13 cellular contexts compared by ENCODE assay signal in the genomic region with DNA sequence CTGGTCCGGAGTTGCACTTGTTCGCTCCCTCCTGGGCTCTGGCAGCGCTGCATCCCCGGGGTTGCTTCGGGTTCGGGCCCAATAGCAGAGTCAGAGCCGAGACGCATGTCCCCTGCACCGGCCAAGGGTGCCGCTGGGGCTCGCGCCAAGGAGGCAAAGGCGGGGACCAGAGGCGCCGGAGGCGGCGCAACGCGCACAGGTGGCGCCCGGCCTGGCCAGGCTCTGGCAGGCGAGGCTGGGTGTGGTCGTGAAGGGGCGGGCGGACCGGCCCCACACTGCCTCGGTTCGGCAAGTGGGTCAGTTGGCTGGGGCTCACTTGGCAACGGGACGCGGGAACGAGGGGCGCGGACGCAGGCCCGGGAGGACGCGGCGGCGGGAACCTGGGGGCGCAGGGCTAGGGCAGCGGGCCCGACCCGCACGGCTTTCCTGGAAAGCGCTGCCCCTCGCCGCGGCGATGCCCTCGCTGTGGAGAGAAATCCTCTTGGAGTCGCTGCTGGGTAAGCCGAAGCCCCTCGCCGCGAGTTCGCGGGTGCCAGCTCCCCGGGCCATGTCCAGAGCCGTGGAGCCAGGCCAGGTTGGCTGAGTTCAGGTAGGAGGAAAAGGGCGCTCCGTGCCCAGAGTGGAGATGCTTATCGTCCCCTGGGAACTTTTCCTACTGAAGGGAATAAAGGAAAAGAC. TPM values are rescaled to one million over a fixed set of nuclear protein-coding genes. Genes with fewer than 3 reads are reported as not detected.
DNase-seq lines count a peak whose midpoint lies in the region; ATAC-seq and TF ChIP-seq lines count a peak whose summit lies in the region.
"Had no signal": no experiment of that assay in that cellular context is flagged by ENCODE, and none has a peak within 500 bp of the region (broad histone marks: within the 10 kb centered on the region; RNA-seq: fewer than 3 reads in every experiment).

A gene (plus strand): TSS at position 300 of the 678 bp plus-strand sequence. CDS start 155 bp downstream, at position 455.

- peaks cover 20% of the 10 kb centered on the region for H3K27me3 ChIP-seq in RWPE2 (ENCODE audit: insufficient read depth, poor library complexity, severe bottlenecking)
- H3K27me3 ChIP-seq: body of pancreas had no signal

- peaks cover 10% of the 10 kb centered on the region for H3K27me3 Mint-ChIP-seq in glutamatergic neuron (ENCODE audit: unreplicated experiment)

- H3K9me3 Mint-ChIP-seq in glutamatergic neuron (ENCODE audit: unreplicated experiment) = peaks cover 2% of the 10 kb centered on the region

- peaks cover 6% of the 10 kb centered on the region for H3K36me3 Mint-ChIP-seq in glutamatergic neuron (ENCODE audit: unreplicated experiment)

- no peaks in the 10 kb centered on the region for H3K36me3 ChIP-seq in RWPE2 (ENCODE audit: low read depth)

- TF ChIP-seq CTCF in RWPE2 (IDR thresholded peaks at IDR 0.05; ENCODE audit: poor library complexity, severe bottlenecking) (peak; percentile 8), glutamatergic neuron (IDR thresholded peaks at IDR 0.05; ENCODE audit: partially characterized antibody, unreplicated experiment) (no peak), omental fat pad (IDR thresholded peaks at IDR 0.05) (no peak)

- no peaks in the 10 kb centered on the region for H3K9me3 ChIP-seq in RWPE2 (ENCODE audit: severe bottlenecking)
- H3K9me3 ChIP-seq: body of pancreas had no signal

- H3K4me3 Mint-ChIP-seq in glutamatergic neuron (ENCODE audit: unreplicated experiment) = no peak within 1 kb of the TSS
- H3K4me3 Mint-ChIP-seq: neural crest cell had no signal

- ATAC-seq in RWPE2 (ENCODE audit: low read depth) = peak; percentile 71
- ATAC-seq in omental fat pad (ENCODE audit: low FRiP score) = peak; percentile 49
- ATAC-seq in HG03460 (IDR thresholded peaks at IDR 0.05; ENCODE audit: unreplicated experiment) = no peak
- ATAC-seq: body of pancreas had no signal

- no peak within 1 kb of the TSS for H3K27ac Mint-ChIP-seq in glutamatergic neuron (ENCODE audit: unreplicated experiment)

- no peaks in the 10 kb centered on the region for H3K4me1 ChIP-seq in RWPE2 (ENCODE audit: insufficient read depth, poor library complexity, severe bottlenecking)

- H3K4me3 ChIP-seq in RWPE2 (ENCODE audit: severe bottlenecking) = peak within 1 kb of the TSS; percentile 15
- H3K4me3 ChIP-seq: body of pancreas had no signal

- DNase-seq in ELF-1 (ENCODE audit: low read depth, low spot score) (peak; percentile 52), RWPE2 (ENCODE audit: low spot score) (no peak), glutamatergic neuron (peak; percentile 41), omental fat pad (ENCODE audit: low spot score) (no peak), Kasumi-1 (lab: John Stamatoyannopoulos, UW) (no peak), globus pallidus (ENCODE audit: low spot score) (no peak)
- no peak for DNase-seq in stimulated activated CD4-positive, alpha-beta T cell treated with anti-CD3 and anti-CD28 coated beads, Interleukin-4, amount 100 ng/mL, for 4 hours
- DNase-seq: body of pancreas, NCI-H748 treated with DMSO at 0.1 percent for 48 hours had no signal

- no peaks in the 10 kb centered on the region for H3K4me1 Mint-ChIP-seq in glutamatergic neuron (ENCODE audit: low read depth, unreplicated experiment)
- H3K4me1 Mint-ChIP-seq: neural crest cell had no signal

- no peak within 1 kb of the TSS for H3K27ac ChIP-seq in RWPE2 (ENCODE audit: poor library complexity, severe bottlenecking)
- H3K27ac ChIP-seq: body of pancreas, KMS-11 had no signal

RNA-seq across cellular contexts. Expression of the gene that starts here (rescaled TPM):
- total RNA-seq in glutamatergic neuron (ENCODE audit: unreplicated experiment) = not detected
- not detected for total RNA-seq in omental fat pad
- total RNA-seq: body of pancreas; neural crest cell; T-helper 2 cell treated with Interferon-gamma antibody and Interleukin-4, amounts not matched to agents 100 ng/mL and 5 ng/mL, for 36 hours had no signal

Comparison
In these comparisons a context has a peak if more than half of its experiments do, and no peak if none do; other contexts are left out.
1. Peak in DNase-seq in glutamatergic neuron; RNA of the gene not detected or under 1 TPM.
2. Peak in ATAC-seq in omental fat pad; RNA of the gene not detected or under 1 TPM.